Comparison of ENCODE assay signal across 8 cellular contexts in the genomic region with DNA sequence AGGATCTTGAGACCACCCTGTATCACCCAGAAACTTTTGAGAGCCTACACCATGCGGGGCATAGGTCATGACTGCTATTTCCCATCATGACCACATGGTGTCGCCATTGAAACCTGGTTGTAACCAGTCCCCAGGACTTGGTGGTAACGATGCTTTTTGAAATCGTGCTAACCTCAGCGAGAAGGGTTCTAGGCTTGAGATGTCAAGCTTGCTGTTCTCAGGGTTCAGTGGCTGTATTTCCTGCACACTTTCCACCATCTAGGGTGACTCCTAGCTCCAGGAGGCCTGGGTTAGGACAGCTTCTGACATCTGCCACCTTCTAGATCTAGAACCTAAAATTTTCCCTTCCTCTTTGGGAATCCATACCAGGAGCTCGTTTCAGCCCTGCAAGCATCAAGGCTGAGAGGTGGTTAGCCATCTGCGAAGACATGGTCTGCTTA. TPM values are rescaled to one million over a fixed set of nuclear protein-coding genes. Genes with fewer than 3 reads are reported as not detected.
DNase-seq lines count a peak whose midpoint lies in the region; ATAC-seq and TF ChIP-seq lines count a peak whose summit lies in the region.

No MANE protein-coding gene starts in this region.

- no peaks in the 10 kb centered on the region for H3K36me3 Mint-ChIP-seq in chondrocyte (ENCODE audit: low read depth)

- ATAC-seq in left colon (peak; percentile 94), HG03045 (IDR thresholded peaks at IDR 0.05; ENCODE audit: unreplicated experiment) (no peak)

- no peak overlapping the region for H3K4me3 Mint-ChIP-seq in chondrocyte (ENCODE audit: unreplicated experiment)

- no peaks in the 10 kb centered on the region for H3K9me3 Mint-ChIP-seq in chondrocyte (ENCODE audit: low read depth)

- no peaks in the 10 kb centered on the region for H3K4me1 Mint-ChIP-seq in chondrocyte (ENCODE audit: low read depth)

- no peaks in the 10 kb centered on the region for H3K27me3 Mint-ChIP-seq in chondrocyte (ENCODE audit: low read depth)

- H3K27ac Mint-ChIP-seq in chondrocyte (ENCODE audit: unreplicated experiment) = no peak overlapping the region

- TF ChIP-seq CTCF in AG10803 (conservative IDR thresholded peaks at IDR 0.05; ENCODE audit: low read length) (peak; percentile 91), GM20000 (IDR thresholded peaks at IDR 0.05; ENCODE audit: extremely low read depth, missing control alignments) (peak; percentile 73), chondrocyte (IDR thresholded peaks at IDR 0.05) (peak; percentile 90)

- peak; percentile 66 for DNase-seq in AG10803 (ENCODE audit: low read depth)
- DNase-seq in GM20000 (ENCODE audit: low spot score) = peak; percentile 81
- peak; percentile 60 for DNase-seq in NCI-H345 (lab: John Stamatoyannopoulos, UW)
- DNase-seq in activated CD4-positive, CD25-positive, alpha-beta regulatory T cell treated with anti-CD3 and anti-CD28 coated beads, Interleukin-2, amount 50 U/mL, for 72 hours = peak; percentile 48
- DNase-seq in chondrocyte (ENCODE audit: low spot score) = no peak
- peak; percentile 46 to 47 for DNase-seq in left colon
- peak; percentile 66 for DNase-seq in stimulated activated CD4-positive, alpha-beta T cell treated with anti-CD3 and anti-CD28 coated beads, Interleukin-4, amount 100 ng/mL, for 24 hours

- H3K4me3 ChIP-seq in AG10803 (ENCODE audit: low read length) = no peak overlapping the region

- intact Hi-C loops in left colon (cut with DNase I, micrococcal nuclease) = loop anchor here in 1 of 2 donors (10.0 kb wide), 1 partner anchor 204 kb away; no protein-coding TSS in a partner anchor

RNA-seq across cellular contexts. Expression of gene SPNS3, which starts 13.0 kb away (rescaled TPM):
- total RNA-seq in chondrocyte (not detected in 3 replicates), left colon (under 1 TPM; 0.50 to 0.89 TPM)

RNA-seq across cellular contexts. Expression of gene UBE2G1, which starts 54.2 kb away (rescaled TPM):
- total RNA-seq in chondrocyte = 54.6 to 80.0 TPM (median 79.2 TPM) in 3 replicates
- 10 to 100 TPM; 59.5 to 71.5 TPM for total RNA-seq in left colon
